20 cellular contexts compared by ENCODE assay signal in genomic region chr5:176538985-176539384, GRCh38. TPM values are rescaled to one million over a fixed set of nuclear protein-coding genes. Genes with fewer than 3 reads are reported as not detected.
DNase-seq lines count a peak whose midpoint lies in the region; ATAC-seq and TF ChIP-seq lines count a peak whose summit lies in the region.
"Had no signal": no experiment of that assay in that cellular context is flagged by ENCODE, and none has a peak within 500 bp of the region (broad histone marks: within the 10 kb centered on the region; RNA-seq: fewer than 3 reads in every experiment).

No MANE protein-coding gene starts in this region.

- DNase-seq in A673 (ENCODE audit: low spot score) (no peak), T-helper 17 cell (no peak), immature natural killer cell (no peak), coronary artery (ENCODE audit: low spot score) (no peak)
- no peak for DNase-seq in CD4-positive, alpha-beta T cell
- DNase-seq: activated CD4-positive, alpha-beta T cell treated with anti-CD3 and anti-CD28 coated beads for 48 hours; activated effector memory CD4-positive, alpha-beta T cell treated with anti-CD3 and anti-CD28 coated beads, Interleukin-2, amount 50 U/mL, for 16 hours; C1 segment of cervical spinal cord; EL; head of caudate nucleus; kidney glomerular epithelial cell; NCI-H187; NCI-H526; stimulated activated CD4-positive, alpha-beta T cell treated with anti-CD3 and anti-CD28 coated beads, Interleukin-2, amount 100 ng/mL, for 24 hours; tibial artery had no signal

- POLR2A ChIA-PET in A673 (lab: Charles Lee; ENCODE audit: low non-redundant PET) = no interaction called here
- POLR2A ChIA-PET in CD4-positive, alpha-beta T cell (lab: Charles Lee) = interaction anchor here (1.2 to 9.9 kb wide), 7 partner anchors 9 to 178 kb away, joined by 3 to 126 read pairs (median 9); partner anchors contain the start of genes CLTB, FAF2 and KIAA1191

- CTCF ChIA-PET in A673 (lab: Charles Lee) = no interaction called here
- CTCF ChIA-PET in CD4-positive, alpha-beta T cell (lab: Charles Lee) = interaction anchor here (1.5 to 7.1 kb wide), 5 partner anchors 9 to 123 kb away, joined by 4 to 42 read pairs (median 8); partner anchors contain the start of genes CLTB and FAF2

- peaks cover 75% of the 10 kb centered on the region for H3K4me1 Mint-ChIP-seq in CD4-positive, alpha-beta T cell (ENCODE audit: low read depth)
- peaks cover 56% of the 10 kb centered on the region for H3K4me1 Mint-ChIP-seq in T-helper 17 cell
- H3K4me1 Mint-ChIP-seq in immature natural killer cell = peaks cover 70 to 73% of the 10 kb centered on the region in 2 donors

- BruUV-seq in A673 (replicated peaks; lab: Mats Ljungman, UMichigan) = no TSS peak

- H3K9me3 ChIP-seq in A673 (ENCODE audit: low read depth, low read length, poor library complexity, severe bottlenecking) (no peaks in the 10 kb centered on the region), T-helper 17 cell (ENCODE audit: control insufficient read depth, low read length, poor library complexity, severe bottlenecking) (no peaks in the 10 kb centered on the region)
- H3K9me3 ChIP-seq in CD4-positive, alpha-beta T cell (ENCODE audit: control insufficient read depth, low read length) = no peaks in the 10 kb centered on the region
- H3K9me3 ChIP-seq: tibial artery had no signal

- H3K36me3 ChIP-seq in A673 (ENCODE audit: insufficient read depth, low read length, poor library complexity, severe bottlenecking) = no peaks in the 10 kb centered on the region
- H3K36me3 ChIP-seq: tibial artery had no signal

- peak overlapping the region; percentile 72 for H3K4me3 Mint-ChIP-seq in CD4-positive, alpha-beta T cell
- H3K4me3 Mint-ChIP-seq in T-helper 17 cell (no peak overlapping the region), immature natural killer cell (peak overlapping the region in 2 of 5 donors; percentile 30 to 38)

- peaks cover 50% of the 10 kb centered on the region for H3K4me1 ChIP-seq in A673 (ENCODE audit: insufficient read depth, low read length, poor library complexity, severe bottlenecking)

- no peaks in the 10 kb centered on the region for H3K27me3 ChIP-seq in A673 (replicated peaks; ENCODE audit: insufficient read depth, low read depth, low read length, poor library complexity)
- no peaks in the 10 kb centered on the region for H3K27me3 ChIP-seq in CD4-positive, alpha-beta T cell (ENCODE audit: control insufficient read depth, insufficient read depth, low read length)
- H3K27me3 ChIP-seq: tibial artery had no signal

- peak overlapping the region; percentile 98 for H3K27ac ChIP-seq in A673 (ENCODE audit: low read depth, low read length, poor library complexity, severe bottlenecking)
- H3K27ac ChIP-seq in CD4-positive, alpha-beta T cell (ENCODE audit: low read depth, low read length) = peak overlapping the region; percentile 99
- no peak overlapping the region for H3K27ac ChIP-seq in coronary artery

- no peak for ATAC-seq in CD4-positive, alpha-beta T cell (ENCODE audit: poor library complexity)
- ATAC-seq in T-helper 17 cell = no peak
- ATAC-seq in GM21447 (IDR thresholded peaks at IDR 0.05; ENCODE audit: unreplicated experiment) = no peak
- no peak for ATAC-seq in GM19351 (IDR thresholded peaks at IDR 0.05; ENCODE audit: unreplicated experiment)
- ATAC-seq in HG02623 (IDR thresholded peaks at IDR 0.05; ENCODE audit: unreplicated experiment) = no peak
- ATAC-seq: Right ventricle myocardium inferior had no signal

- H3K27me3 Mint-ChIP-seq in CD4-positive, alpha-beta T cell = no peaks in the 10 kb centered on the region
- H3K27me3 Mint-ChIP-seq in T-helper 17 cell = no peaks in the 10 kb centered on the region
- peaks cover 22 to 41% (median 29%) of the 10 kb centered on the region in 3 donors for H3K27me3 Mint-ChIP-seq in immature natural killer cell (ENCODE audit: low read depth in 3 of 3)

- peak overlapping the region; percentile 100 for H3K27ac Mint-ChIP-seq in CD4-positive, alpha-beta T cell
- H3K27ac Mint-ChIP-seq in T-helper 17 cell = peak overlapping the region; percentile 97
- H3K27ac Mint-ChIP-seq in immature natural killer cell = peak overlapping the region; percentile 94 to 100 (median 100)

- H3K36me3 Mint-ChIP-seq in CD4-positive, alpha-beta T cell (ENCODE audit: low read depth) = peaks cover 45% of the 10 kb centered on the region
- peaks cover 3% of the 10 kb centered on the region for H3K36me3 Mint-ChIP-seq in T-helper 17 cell (ENCODE audit: low read depth)
- peaks cover 0 to 8% (median under 1%) of the 10 kb centered on the region in 3 donors for H3K36me3 Mint-ChIP-seq in immature natural killer cell

- H3K4me3 ChIP-seq in A673 (ENCODE audit: low read depth, low read length, poor library complexity, severe bottlenecking) = no peak overlapping the region
- no peak overlapping the region for H3K4me3 ChIP-seq in coronary artery

- TF ChIP-seq CTCF in A673 (conservative IDR thresholded peaks at IDR 0.05; ENCODE audit: low read depth, low read length) (no peak), coronary artery (IDR thresholded peaks at IDR 0.05) (no peak)
- no peak for TF ChIP-seq CTCF in CD4-positive, alpha-beta T cell (IDR thresholded peaks at IDR 0.05)

- H3K9me3 Mint-ChIP-seq in CD4-positive, alpha-beta T cell = no peaks in the 10 kb centered on the region
- H3K9me3 Mint-ChIP-seq in immature natural killer cell = no peaks in the 10 kb centered on the region

- intact Hi-C loops in A673 (cut with micrococcal nuclease; ENCODE audit: unreplicated experiment) = loop anchor here (5.0 kb wide), 2 partner anchors 152 to 177 kb away; partner anchors contain the start of genes HIGD2A, KIAA1191 and NOP16
- intact Hi-C loops in CD4-positive, alpha-beta T cell (cut with DNase I, micrococcal nuclease) = loop anchor here (5.0 to 10.0 kb wide), 6 partner anchors 33 to 1053 kb away; partner anchors contain the start of genes CLTB (in 1 of the 2), HIGD2A (in 1 of the 2), NOP16 (in 1 of the 2) and NSD1 (in 1 of the 2)

RNA-seq across cellular contexts. Expression of gene RNF44, which starts 1.8 kb away (rescaled TPM):
- total RNA-seq in A673 (2021) (80.3 and 92.8 TPM in 2 replicates), T-helper 17 cell (100 to 1,000 TPM; 228 to 288 TPM)
- 100 to 1,000 TPM; 208 to 217 TPM for total RNA-seq in CD4-positive, alpha-beta T cell
- 1 to 10 TPM; 1.2 to 9.8 (median 2.0) TPM for polyA plus RNA-seq in immature natural killer cell

RNA-seq across cellular contexts. Expression of gene CDHR2, which starts 10.2 kb away (rescaled TPM):
- total RNA-seq in A673 (2021) = 0.35 TPM in 1 of 2 replicates, not detected in the other
- total RNA-seq in CD4-positive, alpha-beta T cell = 1 to 10 TPM; 1.6 to 2.0 TPM
- total RNA-seq in T-helper 17 cell = 1 to 10 TPM; 1.3 to 2.4 TPM
- polyA plus RNA-seq in immature natural killer cell = not detected
- total RNA-seq: renal cortical epithelial cell had no signal

Comparison
In these comparisons a context has a peak if more than half of its experiments do, and no peak if none do; other contexts are left out.
1. H3K27ac ChIP-seq: peak in A673 (single experiment) and CD4-positive, alpha-beta T cell (single experiment); none in coronary artery (0 of 2).
2. Peak in every context shown above with its lines, with median percentiles within 50 percentile points of each other: H3K27ac Mint-ChIP-seq.